23 cellular contexts compared by ENCODE assay signal in the genomic region with DNA sequence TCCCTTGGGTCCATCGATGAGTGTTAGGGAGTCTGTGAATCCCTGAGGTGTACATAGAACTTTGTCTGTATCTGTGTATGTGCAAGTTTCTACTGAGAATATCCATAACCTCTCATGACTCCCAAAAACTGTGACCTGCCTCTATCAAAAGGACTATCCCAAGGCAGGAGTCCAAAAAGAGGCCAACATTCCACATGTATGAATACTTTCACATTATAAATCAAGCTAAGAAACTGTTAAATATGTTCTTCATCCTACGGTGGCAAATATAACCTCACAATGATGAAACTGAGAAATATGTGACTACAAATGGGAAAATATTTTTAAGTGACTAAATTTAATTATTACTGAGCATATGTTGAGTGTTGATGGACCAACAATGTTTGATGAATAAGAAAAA.
"Had no signal": no experiment of that assay in that cellular context is flagged by ENCODE, and none has a peak within 500 bp of the region (broad histone marks: within the 10 kb centered on the region; RNA-seq: fewer than 3 reads in every experiment).

No MANE protein-coding gene starts in this region.

- H3K4me3 Mint-ChIP-seq: activated CD8-positive, alpha-beta T cell treated with anti-CD3 and anti-CD28 coated beads for 36 hours; activated naive CD8-positive, alpha-beta T cell treated with anti-CD3 and anti-CD28 coated beads, Interleukin-2, amount 10 ng/mL, durations not matched to agents 7 days and 5 days; activated T-cell treated with anti-CD3 and anti-CD28 coated beads, Interleukin-2, amount 50 U/mL, for 72 hours had no signal

- H3K9ac ChIP-seq: SK-N-SH had no signal

- H3K4me3 ChIP-seq: adrenal gland, colonic mucosa, Peyer's patch, SJCRH30 had no signal

- H3K27me3 ChIP-seq: adrenal gland, colonic mucosa, Peyer's patch, SJCRH30 had no signal

- H3K9me3 ChIP-seq: adrenal gland, colonic mucosa, Peyer's patch, SJCRH30, SK-N-SH had no signal

- H3K9me3 Mint-ChIP-seq: activated CD8-positive, alpha-beta T cell treated with anti-CD3 and anti-CD28 coated beads for 36 hours; activated naive CD8-positive, alpha-beta T cell treated with anti-CD3 and anti-CD28 coated beads, Interleukin-2, amount 10 ng/mL, durations not matched to agents 7 days and 5 days; activated T-helper 2 cell treated with anti-CD3 and anti-CD28 coated beads, Interferon-gamma antibody, Interleukin-2, Interleukin-4, amounts not matched to agents 10 μg/mL and 5 μg/mL and 100 μg/mL, durations not matched to agents 14 hours and 24 hours and 36 hours had no signal

- H3K4me2 ChIP-seq: SK-N-SH had no signal

- H3K27ac ChIP-seq: adrenal gland, colonic mucosa, Peyer's patch, RWPE1, SJCRH30, VCaP had no signal

- H3K36me3 ChIP-seq: adrenal gland, colonic mucosa, Peyer's patch, SJCRH30 had no signal

- DNase-seq: activated CD4-positive, CD25-positive, alpha-beta regulatory T cell; activated CD8-positive, alpha-beta memory T cell treated with anti-CD3 and anti-CD28 coated beads, Interleukin-2, amount 50 U/mL, for 4 hours; activated CD8-positive, alpha-beta T cell treated with anti-CD3 and anti-CD28 coated beads for 36 hours; activated naive CD4-positive, alpha-beta T cell treated with anti-CD3 and anti-CD28 coated beads, Interleukin-2, amount 50 U/mL, for 16 hours; activated naive CD8-positive, alpha-beta T cell treated with anti-CD3 and anti-CD28 coated beads, Interleukin-2, amount 10 ng/mL, durations not matched to agents 7 days and 5 days; activated T-cell treated with anti-CD3 and anti-CD28 coated beads, Interleukin-2, amount 50 U/mL, for 72 hours; adrenal gland; anterior cingulate cortex; colonic mucosa; NCI-H1092; NCI-H1417; NCI-H1694 treated with DMSO at 0.1 percent for 48 hours; NCI-H2029 treated with DMSO at 0.1 percent for 48 hours; NCI-H510A treated with DMSO at 0.1 percent for 48 hours; NCI-H69; Peyer's patch; Right ventricle myocardium superior; SJCRH30; SK-N-SH; T-helper 1 cell had no signal

- H3K27me3 Mint-ChIP-seq: activated naive CD8-positive, alpha-beta T cell treated with anti-CD3 and anti-CD28 coated beads, Interleukin-2, amount 10 ng/mL, durations not matched to agents 7 days and 5 days had no signal

- H3K4me1 ChIP-seq: adrenal gland, colonic mucosa, Peyer's patch, SJCRH30 had no signal

- H3K36me3 Mint-ChIP-seq: activated naive CD8-positive, alpha-beta T cell treated with anti-CD3 and anti-CD28 coated beads, Interleukin-2, amount 10 ng/mL, durations not matched to agents 7 days and 5 days had no signal

- H3K27ac Mint-ChIP-seq: activated CD8-positive, alpha-beta T cell treated with anti-CD3 and anti-CD28 coated beads for 36 hours; activated naive CD8-positive, alpha-beta T cell treated with anti-CD3 and anti-CD28 coated beads, Interleukin-2, amount 10 ng/mL, durations not matched to agents 7 days and 5 days; activated T-cell treated with anti-CD3 and anti-CD28 coated beads, Interleukin-2, amount 50 U/mL, for 72 hours; activated T-helper 2 cell treated with anti-CD3 and anti-CD28 coated beads, Interferon-gamma antibody, Interleukin-2, Interleukin-4, amounts not matched to agents 10 μg/mL and 5 μg/mL and 100 μg/mL, durations not matched to agents 14 hours and 24 hours and 36 hours had no signal

- ATAC-seq: activated CD8-positive, alpha-beta T cell treated with anti-CD3 and anti-CD28 coated beads for 36 hours; activated T-cell treated with anti-CD3 and anti-CD28 coated beads, Interleukin-2, amount 50 U/mL, for 72 hours had no signal
